ENCODE assay signal across 16 cellular contexts in the genomic region with DNA sequence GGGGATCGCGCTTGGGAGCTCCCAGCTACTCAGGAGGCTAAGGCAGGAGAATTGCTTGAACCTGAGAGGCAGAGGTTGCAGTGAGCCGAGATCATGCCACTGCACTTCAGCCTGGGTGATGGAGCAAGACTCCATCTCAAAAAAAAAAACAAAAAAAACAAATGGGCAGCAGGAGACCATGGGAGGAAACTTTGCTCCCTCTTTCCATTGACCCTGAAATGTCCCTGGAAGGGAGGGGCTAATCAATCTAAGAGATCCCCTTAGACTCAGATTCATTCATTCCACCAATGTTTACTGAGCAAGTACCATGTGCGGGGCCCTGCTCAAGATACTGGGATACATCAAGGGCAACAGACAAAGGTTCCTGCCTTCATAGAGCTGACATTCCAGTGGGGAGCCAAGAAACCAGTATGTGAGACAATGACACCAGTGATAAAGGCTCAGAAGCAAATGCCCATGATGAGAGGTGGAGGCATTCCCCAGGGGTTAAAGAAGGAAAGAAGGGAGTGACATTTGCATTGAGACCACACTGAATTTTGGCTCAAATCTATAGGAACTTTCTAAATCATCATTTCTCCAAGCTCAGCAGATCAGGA. TPM values are rescaled to one million over a fixed set of nuclear protein-coding genes. Genes with fewer than 3 reads are reported as not detected.
DNase-seq lines count a peak whose midpoint lies in the region; ATAC-seq and TF ChIP-seq lines count a peak whose summit lies in the region.
"Had no signal": no experiment of that assay in that cellular context is flagged by ENCODE, and none has a peak within 500 bp of the region (broad histone marks: within the 10 kb centered on the region; RNA-seq: fewer than 3 reads in every experiment).

No MANE protein-coding gene starts in this region.

- H3K36me3 Mint-ChIP-seq in activated CD8-positive, alpha-beta memory T cell treated with anti-CD3 and anti-CD28 coated beads, Interleukin-2, amount 10 ng/mL, durations not matched to agents 7 days and 5 days: peaks cover 32% of the 10 kb centered on the region

- intact Hi-C loops in psoas muscle (cut with DNase I): loop anchor here in 1 of 2 donors (5.0 kb wide), 1 partner anchor 37 kb away; no protein-coding TSS in a partner anchor
- intact Hi-C loops in spleen (cut with DNase I; ENCODE audit: low total_unique reads): no loop called here

- H3K27ac Mint-ChIP-seq in activated CD8-positive, alpha-beta memory T cell treated with anti-CD3 and anti-CD28 coated beads, Interleukin-2, amount 10 ng/mL, durations not matched to agents 7 days and 5 days: no peak overlapping the region
- H3K27ac Mint-ChIP-seq: activated CD4-positive, alpha-beta memory T cell treated with anti-CD3 and anti-CD28 coated beads for 36 hours had no signal

- no peaks in the 10 kb centered on the region for H3K27me3 Mint-ChIP-seq in activated CD8-positive, alpha-beta memory T cell treated with anti-CD3 and anti-CD28 coated beads, Interleukin-2, amount 10 ng/mL, durations not matched to agents 7 days and 5 days
- H3K27me3 Mint-ChIP-seq: activated CD4-positive, alpha-beta memory T cell treated with anti-CD3 and anti-CD28 coated beads for 36 hours had no signal

- H3K4me3 ChIP-seq in right atrium auricular region (no peak overlapping the region), psoas muscle (no peak overlapping the region), spleen (no peak overlapping the region)
- H3K4me3 ChIP-seq: vagina had no signal

- H3K27ac ChIP-seq in angular gyrus (ENCODE audit: low read depth, low read length) (peak overlapping the region; percentile 26), right atrium auricular region (peak overlapping the region; percentile 76 to 83), psoas muscle (peak overlapping the region; percentile 69), spleen (peak overlapping the region in 2 of 8 donors; percentile 10 to 37)
- H3K27ac ChIP-seq: vagina had no signal

- no peak for TF ChIP-seq CTCF in right atrium auricular region (IDR thresholded peaks at IDR 0.05)
- TF ChIP-seq CTCF in psoas muscle (IDR thresholded peaks at IDR 0.05): no peak
- no peak for TF ChIP-seq CTCF in spleen (IDR thresholded peaks at IDR 0.05 in 8 of 11, conservative IDR thresholded peaks at IDR 0.05 in 3 of 11)

- no peak overlapping the region for H3K4me3 Mint-ChIP-seq in activated CD8-positive, alpha-beta memory T cell treated with anti-CD3 and anti-CD28 coated beads, Interleukin-2, amount 10 ng/mL, durations not matched to agents 7 days and 5 days
- H3K4me3 Mint-ChIP-seq: activated CD4-positive, alpha-beta memory T cell treated with anti-CD3 and anti-CD28 coated beads for 36 hours had no signal

- peaks cover 0 to 59% of the 10 kb centered on the region in 2 donors for H3K4me1 ChIP-seq in right atrium auricular region
- H3K4me1 ChIP-seq in psoas muscle: peaks cover 61% of the 10 kb centered on the region
- peaks cover 6 to 93% (median 52%) of the 10 kb centered on the region in 6 donors for H3K4me1 ChIP-seq in spleen
- H3K4me1 ChIP-seq: BE2C had no signal

- 80 to 86% (median 82%) methylated on average over 4 of the region's 4 CpGs for WGBS in psoas muscle, 3 donors
- WGBS in spleen, 5 donors: 89 to 96% (median 90%) methylated on average over 3 to 4 of the region's 4 CpGs

- DNase-seq in COLO829 (ENCODE audit: low spot score): peak; percentile 44
- no peak for DNase-seq in right atrium auricular region (ENCODE audit: low spot score)
- no peak for DNase-seq in psoas muscle
- DNase-seq in activated CD8-positive, alpha-beta memory T cell treated with anti-CD3 and anti-CD28 coated beads, Interleukin-2, amount 10 ng/mL, durations not matched to agents 7 days and 5 days: no peak
- no peak for DNase-seq in spleen
- DNase-seq: activated CD4-positive, alpha-beta memory T cell treated with anti-CD3 and anti-CD28 coated beads for 36 hours; activated effector memory CD4-positive, alpha-beta T cell treated with Interleukin-2 at 50 U/mL for 16 hours; BE2C; KBM-7; left colon; NCI-H1436; stimulated activated CD4-positive, alpha-beta T cell treated with anti-CD3 and anti-CD28 coated beads, Interleukin-15, amount 100 ng/mL, for 24 hours had no signal

- peak in 2 of 4 donors; percentile 15 to 37 for ATAC-seq in psoas muscle
- ATAC-seq in HG03354 (IDR thresholded peaks at IDR 0.05; ENCODE audit: poor library complexity, severe bottlenecking, unreplicated experiment): no peak
- no peak for ATAC-seq in activated CD8-positive, alpha-beta memory T cell treated with anti-CD3 and anti-CD28 coated beads, Interleukin-2, amount 10 ng/mL, durations not matched to agents 7 days and 5 days
- ATAC-seq in HG02970 (IDR thresholded peaks at IDR 0.05; ENCODE audit: low FRiP score, unreplicated experiment): no peak
- ATAC-seq: left colon had no signal

- H3K36me3 ChIP-seq in right atrium auricular region (no peaks in the 10 kb centered on the region), psoas muscle (ENCODE audit: insufficient read depth in 1 of 2, low read depth in 1 of 2) (no peaks in the 10 kb centered on the region), spleen (peaks cover 0 to 37% (median 0%) of the 10 kb centered on the region in 6 donors)
- H3K36me3 ChIP-seq: BE2C, vagina had no signal

- TF ChIP-seq POLR2A in spleen (IDR thresholded peaks at IDR 0.05): no peak

- peaks cover 45% of the 10 kb centered on the region for H3K4me1 Mint-ChIP-seq in activated CD8-positive, alpha-beta memory T cell treated with anti-CD3 and anti-CD28 coated beads, Interleukin-2, amount 10 ng/mL, durations not matched to agents 7 days and 5 days

- CTCF ChIA-PET in activated CD8-positive, alpha-beta memory T cell treated with anti-CD3 and anti-CD28 coated beads, Interleukin-2, amount 10 ng/mL, durations not matched to agents 7 days and 5 days (lab: Charles Lee): no interaction called here

- no peaks in the 10 kb centered on the region for H3K9me3 Mint-ChIP-seq in activated CD8-positive, alpha-beta memory T cell treated with anti-CD3 and anti-CD28 coated beads, Interleukin-2, amount 10 ng/mL, durations not matched to agents 7 days and 5 days (ENCODE audit: low read depth)

- H3K27me3 ChIP-seq in right atrium auricular region: no peaks in the 10 kb centered on the region
- no peaks in the 10 kb centered on the region for H3K27me3 ChIP-seq in psoas muscle (ENCODE audit: insufficient read depth in 3 of 3, low read length in 2 of 3)
- H3K27me3 ChIP-seq in spleen (replicated peaks in 1 of 7): no peaks in the 10 kb centered on the region
- H3K27me3 ChIP-seq: BE2C, vagina had no signal

- no peaks in the 10 kb centered on the region for H3K9me3 ChIP-seq in right atrium auricular region
- H3K9me3 ChIP-seq in psoas muscle: no peaks in the 10 kb centered on the region
- no peaks in the 10 kb centered on the region for H3K9me3 ChIP-seq in spleen
- H3K9me3 ChIP-seq: BE2C, vagina had no signal

RNA-seq across cellular contexts. Expression of gene TFIP11, which starts 37.7 kb away (rescaled TPM):
- total RNA-seq in right atrium auricular region: 10 to 100 TPM; 15.4 TPM
- total RNA-seq in psoas muscle: 10 to 100 TPM; 29.1 to 48.6 (median 33.5) TPM
- 10 to 100 TPM; 28.8 to 56.1 (median 37.8) TPM for polyA plus RNA-seq in psoas muscle
- 10 to 100 TPM; 58.0 to 64.8 TPM for total RNA-seq in activated CD8-positive, alpha-beta memory T cell treated with anti-CD3 and anti-CD28 coated beads, Interleukin-2, amount 10 ng/mL, durations not matched to agents 7 days and 5 days
- 10 to 100 TPM; 30.5 to 46.3 (median 42.2) TPM for total RNA-seq in spleen
- polyA plus RNA-seq in spleen: 10 to 100 TPM; 21.5 to 32.1 (median 27.3) TPM

RNA-seq across cellular contexts. Expression of gene TPST2, which starts 39.9 kb away (rescaled TPM):
- total RNA-seq in right atrium auricular region (100 to 1,000 TPM in 1 of 2 donors, 10 to 100 TPM in 1; 63.4 to 104 TPM), psoas muscle (10 to 100 TPM; 22.1 to 41.3 (median 28.5) TPM), spleen (100 to 1,000 TPM in 2 of 7 donors, 10 to 100 TPM in 5; 43.5 to 119 (median 63.2) TPM)
- polyA plus RNA-seq in psoas muscle (10 to 100 TPM; 30.5 to 76.4 (median 46.9) TPM), spleen (10 to 100 TPM; 14.6 to 22.2 (median 16.6) TPM)
- total RNA-seq in activated CD8-positive, alpha-beta memory T cell treated with anti-CD3 and anti-CD28 coated beads, Interleukin-2, amount 10 ng/mL, durations not matched to agents 7 days and 5 days: 10 to 100 TPM; 61.6 to 81.6 TPM
